ENCODE assay signal across 1 cellular context in genomic region chr11:94271885-94272372, GRCh38.
TF ChIP-seq lines count a peak whose summit lies in the region.

No MANE protein-coding gene starts in this region.

TF ChIP-seq in GM12878, 131 proteins besides CTCF, POLR2A, EP300 and RAD21 (continued from another document):
- TF ChIP-seq PML (IDR thresholded peaks at IDR 0.05; ENCODE audit: low read length) = peak; percentile 81
- TF ChIP-seq ZNF217 (IDR thresholded peaks at IDR 0.05) = no peak
- TF ChIP-seq REST (IDR thresholded peaks at IDR 0.05; ENCODE audit: low read depth, low read length) = no peak
- no peak for TF ChIP-seq SMAD1 (IDR thresholded peaks at IDR 0.05; ENCODE audit: low read depth, partially characterized antibody)
- TF ChIP-seq CHD2 (IDR thresholded peaks at IDR 0.05; ENCODE audit: borderline replicate concordance, low read depth, low read length) = 0 out of 2 replicates have a peak, but pooled peaks have one; percentile 37
- TF ChIP-seq POU2F2 (IDR thresholded peaks at IDR 0.05; ENCODE audit: borderline replicate concordance, low read depth, low read length) = no peak
- TF ChIP-seq SUZ12 (IDR thresholded peaks at IDR 0.05; ENCODE audit: unreplicated experiment) = no peak
- peak; percentile 97 for TF ChIP-seq NFIC (IDR thresholded peaks at IDR 0.05; ENCODE audit: low read depth, low read length)
- no peak for TF ChIP-seq HDAC2 (IDR thresholded peaks at IDR 0.05)
- TF ChIP-seq BACH1 (IDR thresholded peaks at IDR 0.05; ENCODE audit: borderline replicate concordance) = peak; percentile 36; the same call in 1 of the 2 replicates
- 0 out of 2 replicates have a peak, but pooled peaks have one; percentile 33 for TF ChIP-seq TCF12 (IDR thresholded peaks at IDR 0.05; ENCODE audit: low read depth, low read length)
- TF ChIP-seq MYB (IDR thresholded peaks at IDR 0.05; ENCODE audit: borderline replicate concordance, low read depth, low read length) = no peak
- no peak for TF ChIP-seq ZBTB4 (CRISPR knock-in tag; IDR thresholded peaks at IDR 0.05)
- peak; percentile 37; the same call in 1 of the 2 replicates for TF ChIP-seq TCF7 (IDR thresholded peaks at IDR 0.05; ENCODE audit: borderline replicate concordance)
- TF ChIP-seq E4F1 (IDR thresholded peaks at IDR 0.05; ENCODE audit: borderline replicate concordance, partially characterized antibody) = no peak
- no peak for TF ChIP-seq ZBTB40 (IDR thresholded peaks at IDR 0.05; ENCODE audit: borderline replicate concordance)
- peak in 1 of 2 experiments; percentile 86; a peak in 1 of 4 replicates for TF ChIP-seq CEBPB (IDR thresholded peaks at IDR 0.05; ENCODE audit: borderline replicate concordance in 1 of 2, low read depth in 2 of 2, low read length in 2 of 2)
- TF ChIP-seq EZH2 (IDR thresholded peaks at IDR 0.05; ENCODE audit: borderline replicate concordance, control insufficient read depth, low read depth, low read length) = no peak
- no peak for TF ChIP-seq SREBF1 (IDR thresholded peaks at IDR 0.05; ENCODE audit: low read length)
- TF ChIP-seq E2F4 (IDR thresholded peaks at IDR 0.05; ENCODE audit: low read depth, low read length) = no peak
- TF ChIP-seq SIX5 (IDR thresholded peaks at IDR 0.05; ENCODE audit: low read depth, low read length, severe bottlenecking) = no peak
- no peak for TF ChIP-seq RB1 (IDR thresholded peaks at IDR 0.05; ENCODE audit: borderline replicate concordance)
- peak; percentile 14; the same call in 1 of the 2 replicates for TF ChIP-seq USF2 (IDR thresholded peaks at IDR 0.05; ENCODE audit: borderline replicate concordance, low read depth, low read length)
- TF ChIP-seq JUND (IDR thresholded peaks at IDR 0.05; ENCODE audit: low read depth, low read length) = no peak
- peak; percentile 97 for TF ChIP-seq RUNX3 (IDR thresholded peaks at IDR 0.05; ENCODE audit: low read length)
- TF ChIP-seq POLR2AphosphoS5 (IDR thresholded peaks at IDR 0.05; ENCODE audit: low read length) = no peak
- no peak for TF ChIP-seq PRDM15 (CRISPR knock-in tag; IDR thresholded peaks at IDR 0.05)
- TF ChIP-seq MTA2 (IDR thresholded peaks at IDR 0.05; ENCODE audit: low read depth) = peak; percentile 91
- TF ChIP-seq NBN (IDR thresholded peaks at IDR 0.05) = 0 out of 2 replicates have a peak, but pooled peaks have one; percentile 22
